In the genomic region with DNA sequence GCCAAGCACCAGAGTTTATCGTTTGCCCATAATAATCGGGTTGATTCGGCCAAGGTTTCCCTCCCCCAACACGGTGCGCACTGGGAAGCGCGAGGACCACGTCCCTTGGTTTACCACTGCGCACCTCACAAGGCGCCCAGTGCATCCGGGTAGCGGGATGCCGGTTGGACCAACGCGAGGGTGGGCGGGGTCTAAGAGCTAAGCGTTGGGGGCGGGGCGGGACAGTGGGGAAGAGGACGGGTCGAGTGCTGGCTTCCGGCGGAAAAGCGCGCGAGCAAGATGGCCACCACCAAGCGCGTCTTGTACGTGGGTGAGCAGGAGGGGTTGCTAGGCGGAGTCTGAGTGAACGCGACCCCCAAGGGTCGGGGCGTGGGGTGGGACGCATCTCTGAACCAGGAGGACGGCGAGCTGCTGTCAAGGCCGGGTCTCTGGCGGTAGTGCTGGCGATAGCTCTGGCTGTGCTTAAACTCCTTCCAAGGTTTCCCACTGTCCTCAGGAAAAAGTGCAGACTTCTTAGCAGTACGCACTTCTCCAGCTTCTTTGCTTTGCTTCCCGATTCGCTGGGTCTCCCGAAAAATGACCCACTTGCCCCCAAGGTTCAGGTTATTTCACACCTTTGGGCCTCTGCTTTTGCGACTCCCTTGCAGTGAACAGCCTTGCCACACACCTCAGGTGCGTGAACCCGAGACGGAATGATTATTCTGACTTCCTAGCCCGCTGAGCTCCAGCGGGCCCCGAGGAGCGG, we compare ENCODE assay signal across 1 cellular context.
A peak's percentile ranks its signal among the peaks of the same experiment; 100 is the strongest.
TF ChIP-seq lines count a peak whose summit lies in the region.

A gene (plus strand): TSS at position 261 of the 745 bp plus-strand sequence. CDS start 19 bp downstream, at position 280.

TF ChIP-seq in H1, 55 proteins besides CTCF, POLR2A, EP300 and RAD21:
- TF ChIP-seq, protein P1, sequence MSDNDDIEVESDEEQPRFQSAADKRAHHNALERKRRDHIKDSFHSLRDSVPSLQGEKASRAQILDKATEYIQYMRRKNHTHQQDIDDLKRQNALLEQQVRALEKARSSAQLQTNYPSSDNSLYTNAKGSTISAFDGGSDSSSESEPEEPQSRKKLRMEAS (IDR thresholded peaks at IDR 0.05), result peak; percentile 93
- TF ChIP-seq SIX5 (IDR thresholded peaks at IDR 0.05; ENCODE audit: low read depth, low read length) (no peak), CEBPB (IDR thresholded peaks at IDR 0.05; ENCODE audit: low read depth, low read length) (no peak), MAFK (IDR thresholded peaks at IDR 0.05; ENCODE audit: low read depth, low read length) (no peak), SAP30 (IDR thresholded peaks at IDR 0.05; ENCODE audit: insufficient read depth, insufficient replicate concordance, low read length) (no peak), KDM5A (IDR thresholded peaks at IDR 0.05; ENCODE audit: low read length) (peak; percentile 82), POLR2AphosphoS5 (IDR thresholded peaks at IDR 0.05; ENCODE audit: low read depth, low read length) (peak; percentile 91), ASH2L (IDR thresholded peaks at IDR 0.05; ENCODE audit: low read length) (peak; percentile 50), CBX8 (IDR thresholded peaks at IDR 0.05; ENCODE audit: borderline replicate concordance, low read depth, low read length) (no peak), CREB1 (IDR thresholded peaks at IDR 0.05) (peak; percentile 63), CHD2 (IDR thresholded peaks at IDR 0.05; ENCODE audit: low read length) (no peak), GTF2F1 (IDR thresholded peaks at IDR 0.05; ENCODE audit: borderline replicate concordance, low read depth, low read length) (no peak), HDAC6 (IDR thresholded peaks at IDR 0.05; ENCODE audit: low read depth, low read length) (no peak), NRF1 (IDR thresholded peaks at IDR 0.05; ENCODE audit: low read depth, low read length) (no peak), TAF1 (IDR thresholded peaks at IDR 0.05; ENCODE audit: low read depth, low read length) (peak; percentile 79), GABPA (IDR thresholded peaks at IDR 0.05; ENCODE audit: borderline replicate concordance, insufficient read depth, low read length) (0 out of 2 replicates have a peak, but pooled peaks have one; percentile 72), SP1 (IDR thresholded peaks at IDR 0.05; ENCODE audit: low read depth, low read length) (no peak), KDM4A (IDR thresholded peaks at IDR 0.05; ENCODE audit: low read depth, low read length, severe bottlenecking) (peak; percentile 94), YY1 (IDR thresholded peaks at IDR 0.05; ENCODE audit: low read depth, low read length) (peak; percentile 92), EZH2 (IDR thresholded peaks at IDR 0.05; ENCODE audit: low read depth, low read length, severe bottlenecking) (peak; percentile 2), SIN3A (conservative IDR thresholded peaks at IDR 0.05 in 1 of 2, IDR thresholded peaks at IDR 0.05 in 1 of 2; ENCODE audit: low read depth in 1 of 2, low read length in 2 of 2) (peak; percentile 55 to 59; a peak in 2 of 4 replicates), BRCA1 (IDR thresholded peaks at IDR 0.05; ENCODE audit: low read depth, low read length) (no peak), PHF8 (conservative IDR thresholded peaks at IDR 0.05; ENCODE audit: low read depth, low read length) (peak; percentile 96), HDAC2 (IDR thresholded peaks at IDR 0.05; ENCODE audit: borderline replicate concordance in 1 of 2, low read depth in 2 of 2, low read length in 2 of 2) (peak in 1 of 2 experiments; percentile 57; a peak in 2 of 4 replicates), POU5F1 (IDR thresholded peaks at IDR 0.05; ENCODE audit: low read depth, low read length) (0 out of 2 replicates have a peak, but pooled peaks have one; percentile 8), KDM1A (IDR thresholded peaks at IDR 0.05; ENCODE audit: borderline replicate concordance, low read length) (peak; percentile 25; the same call in 1 of the 2 replicates)
- TF ChIP-seq, protein P2, sequence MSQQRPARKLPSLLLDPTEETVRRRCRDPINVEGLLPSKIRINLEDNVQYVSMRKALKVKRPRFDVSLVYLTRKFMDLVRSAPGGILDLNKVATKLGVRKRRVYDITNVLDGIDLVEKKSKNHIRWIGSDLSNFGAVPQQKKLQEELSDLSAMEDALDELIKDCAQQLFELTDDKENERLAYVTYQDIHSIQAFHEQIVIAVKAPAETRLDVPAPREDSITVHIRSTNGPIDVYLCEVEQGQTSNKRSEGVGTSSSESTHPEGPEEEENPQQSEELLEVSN (IDR thresholded peaks at IDR 0.05), result peak; percentile 91
